In the genomic region with DNA sequence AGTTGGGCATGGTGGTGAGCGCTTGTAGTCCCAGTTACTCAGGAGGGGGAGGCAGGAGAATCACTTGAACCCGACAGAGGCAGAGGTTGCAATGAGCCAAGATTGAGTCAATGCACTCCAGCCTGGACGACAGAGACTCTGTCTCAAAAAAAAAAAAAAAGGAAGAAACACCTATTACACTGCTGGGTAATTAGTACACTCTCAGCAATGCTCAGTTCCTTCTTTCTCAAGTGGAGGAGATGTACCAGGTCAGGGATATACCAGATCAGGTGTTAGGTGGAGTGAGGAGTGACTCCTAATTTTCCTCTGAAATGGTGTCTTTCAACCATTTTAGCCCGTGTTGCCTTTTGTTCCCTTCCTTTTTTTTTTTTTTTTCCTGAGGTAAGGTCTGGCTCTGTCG, we compare ENCODE assay signal across 15 cellular contexts. TPM values are rescaled to one million over a fixed set of nuclear protein-coding genes. Genes with fewer than 3 reads are reported as not detected.
A peak's percentile ranks its signal among the peaks of the same experiment; 100 is the strongest.
DNase-seq lines count a peak whose midpoint lies in the region; ATAC-seq and TF ChIP-seq lines count a peak whose summit lies in the region.
"Had no signal": no experiment of that assay in that cellular context is flagged by ENCODE, and none has a peak within 500 bp of the region (broad histone marks: within the 10 kb centered on the region; RNA-seq: fewer than 3 reads in every experiment).

No MANE protein-coding gene starts in this region.

- DNase-seq in MV-4-11 (lab: John Stamatoyannopoulos, UW) (peak; percentile 15), NOMO-1 treated with dmso at 0.1 percent for 144 hours (lab: John Stamatoyannopoulos, UW; ENCODE audit: unreplicated experiment) (peak; percentile 37), SKM-1 treated with dmso at 0.1 percent for 144 hours (lab: John Stamatoyannopoulos, UW; ENCODE audit: unreplicated experiment) (peak; percentile 66), T-helper 17 cell (no peak), foreskin melanocyte (no peak), NCI-H2029 treated with DMSO at 0.1 percent for 48 hours (lab: John Stamatoyannopoulos, UW) (no peak), aorta (no peak)
- DNase-seq: ACHN; BE2C; C1 segment of cervical spinal cord; CD4-positive, CD25-positive, alpha-beta regulatory T cell; CD8-positive, alpha-beta memory T cell; COR-L47; H9 had no signal

- H3K4me3 ChIP-seq in neutrophil (ENCODE audit: low read depth in 1 of 2, low read length in 1 of 2), result no peak overlapping the region
- no peak overlapping the region for H3K4me3 ChIP-seq in aorta (ENCODE audit: low read length in 2 of 2)

- H3K36me3 Mint-ChIP-seq in T-helper 17 cell (ENCODE audit: low read depth), result no peaks in the 10 kb centered on the region
- H3K36me3 Mint-ChIP-seq: CD4-positive, CD25-positive, alpha-beta regulatory T cell; CD8-positive, alpha-beta memory T cell had no signal

- WGBS in aorta, 2 donors, result 81 to 86% methylated on average over 5 of the region's 5 CpGs

- no peak overlapping the region for H3K4me3 Mint-ChIP-seq in T-helper 17 cell
- H3K4me3 Mint-ChIP-seq: CD4-positive, CD25-positive, alpha-beta regulatory T cell; CD8-positive, alpha-beta memory T cell; H9 had no signal

- H3K27ac ChIP-seq in neutrophil (peak overlapping the region; percentile 77), aorta (ENCODE audit: low read depth in 1 of 2, low read length in 2 of 2) (no peak overlapping the region)

- intact Hi-C loops in aorta (cut with DNase I), result loop anchor here in 1 of 2 donors (5.0 kb wide), 1 partner anchor 271 kb away; no protein-coding TSS in a partner anchor

- TF ChIP-seq CTCF in neutrophil (IDR thresholded peaks at IDR 0.05), result no peak

- H3K36me3 ChIP-seq in neutrophil, result no peaks in the 10 kb centered on the region
- no peaks in the 10 kb centered on the region for H3K36me3 ChIP-seq in aorta (ENCODE audit: control insufficient read depth in 1 of 2, insufficient read depth in 2 of 2, low read length in 1 of 2)
- H3K36me3 ChIP-seq: BE2C had no signal

- H3K27me3 ChIP-seq in neutrophil, result no peaks in the 10 kb centered on the region
- no peaks in the 10 kb centered on the region for H3K27me3 ChIP-seq in aorta (ENCODE audit: control insufficient read depth in 1 of 2, insufficient read depth in 2 of 2, low read length in 1 of 2)
- H3K27me3 ChIP-seq: BE2C had no signal

- H3K27ac Mint-ChIP-seq in T-helper 17 cell, result no peak overlapping the region
- H3K27ac Mint-ChIP-seq: CD4-positive, CD25-positive, alpha-beta regulatory T cell; CD8-positive, alpha-beta memory T cell; H9 had no signal

- H3K4me1 ChIP-seq in neutrophil (ENCODE audit: control insufficient read depth in 1 of 2, insufficient read depth in 1 of 2, low read depth in 1 of 2, low read length in 1 of 2) (peaks cover 52 to 58% of the 10 kb centered on the region in 2 experiments), aorta (ENCODE audit: control insufficient read depth in 1 of 2, insufficient read depth in 2 of 2, low read length in 2 of 2) (no peaks in the 10 kb centered on the region)
- H3K4me1 ChIP-seq: BE2C had no signal

- H3K9me3 ChIP-seq in neutrophil (no peaks in the 10 kb centered on the region), T-helper 17 cell (ENCODE audit: control insufficient read depth, low read length, poor library complexity, severe bottlenecking) (no peaks in the 10 kb centered on the region), aorta (ENCODE audit: control insufficient read depth, low read length) (no peaks in the 10 kb centered on the region)
- H3K9me3 ChIP-seq: BE2C had no signal

- ATAC-seq in T-helper 17 cell (no peak), aorta (ENCODE audit: low FRiP score) (no peak)

- no peaks in the 10 kb centered on the region for H3K27me3 Mint-ChIP-seq in T-helper 17 cell

- no peaks in the 10 kb centered on the region for H3K4me1 Mint-ChIP-seq in T-helper 17 cell
- H3K4me1 Mint-ChIP-seq: CD4-positive, CD25-positive, alpha-beta regulatory T cell; CD8-positive, alpha-beta memory T cell; H9 had no signal

RNA-seq across cellular contexts. Expression of gene UBR2, which starts 30.0 kb away (rescaled TPM):
- total RNA-seq in T-helper 17 cell, result 10 to 100 TPM; 35.1 to 40.7 TPM
- 10 to 100 TPM; 30.8 to 38.8 TPM for total RNA-seq in aorta
- polyA plus RNA-seq in aorta, result 10 to 100 TPM in 1 of 2 donors, 1 to 10 TPM in 1; 6.5 to 14.0 TPM

Comparison
In these comparisons a context has a peak if more than half of its experiments do, and no peak if none do; other contexts are left out.
1. DNase-seq: peak in MV-4-11 (single experiment), NOMO-1 treated with dmso at 0.1 percent for 144 hours (single experiment) and SKM-1 treated with dmso at 0.1 percent for 144 hours (single experiment); none in T-helper 17 cell (0 of 3), foreskin melanocyte (single experiment), NCI-H2029 treated with DMSO at 0.1 percent for 48 hours (single experiment) and aorta (0 of 2).